ENCODE assay signal across 1 cellular context in the genomic region with DNA sequence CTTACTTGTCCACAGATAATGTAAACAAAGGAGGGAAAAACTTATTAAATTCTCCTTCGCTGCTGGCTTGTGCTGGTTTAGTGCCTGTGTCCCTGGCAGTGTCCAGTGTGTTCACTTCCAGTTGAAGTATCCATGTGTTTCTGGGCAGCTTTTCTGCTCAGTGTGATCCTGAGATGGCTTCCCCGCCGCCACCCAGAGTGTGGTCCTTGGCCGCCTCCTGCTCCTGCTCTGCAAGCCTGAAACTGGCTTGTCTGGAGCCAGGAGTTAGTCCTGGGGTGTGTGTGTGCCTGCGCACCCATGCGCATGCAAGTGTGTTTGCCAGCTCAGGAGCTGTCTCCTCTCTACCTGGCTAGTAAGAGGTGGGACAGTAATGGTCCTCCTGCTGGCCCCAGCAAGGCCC.
TF ChIP-seq lines count a peak whose summit lies in the region.

No MANE protein-coding gene starts in this region.

TF ChIP-seq in IMR-90, 13 proteins besides CTCF, POLR2A, EP300 and RAD21 (continued from another document):
- TF ChIP-seq, protein P1, sequence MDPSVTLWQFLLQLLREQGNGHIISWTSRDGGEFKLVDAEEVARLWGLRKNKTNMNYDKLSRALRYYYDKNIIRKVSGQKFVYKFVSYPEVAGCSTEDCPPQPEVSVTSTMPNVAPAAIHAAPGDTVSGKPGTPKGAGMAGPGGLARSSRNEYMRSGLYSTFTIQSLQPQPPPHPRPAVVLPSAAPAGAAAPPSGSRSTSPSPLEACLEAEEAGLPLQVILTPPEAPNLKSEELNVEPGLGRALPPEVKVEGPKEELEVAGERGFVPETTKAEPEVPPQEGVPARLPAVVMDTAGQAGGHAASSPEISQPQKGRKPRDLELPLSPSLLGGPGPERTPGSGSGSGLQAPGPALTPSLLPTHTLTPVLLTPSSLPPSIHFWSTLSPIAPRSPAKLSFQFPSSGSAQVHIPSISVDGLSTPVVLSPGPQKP (IDR thresholded peaks at IDR 0.05; ENCODE audit: borderline replicate concordance, low read depth, low read length), result no peak
- no peak for TF ChIP-seq CEBPB (IDR thresholded peaks at IDR 0.05; ENCODE audit: low read depth, low read length)
- TF ChIP-seq NFE2L2 (IDR thresholded peaks at IDR 0.05; ENCODE audit: low read depth, low read length), result no peak
- no peak for TF ChIP-seq SMC3 (IDR thresholded peaks at IDR 0.05; ENCODE audit: low read depth, low read length)
TF ChIP-seq in IMR-90: peak in this region for 0.
